ENCODE assay signal across 8 cellular contexts in genomic region chr22:37196539-37197450, GRCh38.
DNase-seq lines count a peak whose midpoint lies in the region; ATAC-seq, FAIRE-seq and TF ChIP-seq lines count a peak whose summit lies in the region.

No MANE protein-coding gene starts in this region.

- H3K36me3 ChIP-seq in Loucy (ENCODE audit: insufficient read depth, low read length) = no peaks in the 10 kb centered on the region
- no peaks in the 10 kb centered on the region for H3K36me3 ChIP-seq in muscle layer of duodenum (ENCODE audit: control insufficient read depth in 1 of 2, insufficient read depth in 2 of 2, low read length in 2 of 2)

- H4K20me1 ChIP-seq in Loucy (ENCODE audit: insufficient read depth, low read length, poor library complexity, severe bottlenecking) = no peaks in the 10 kb centered on the region

- H3K27ac ChIP-seq in muscle layer of duodenum (ENCODE audit: low read length) = peak overlapping the region; percentile 47

- peaks cover 8% of the 10 kb centered on the region; the same call in 1 of the 2 replicates for H3K79me2 ChIP-seq in Loucy (ENCODE audit: insufficient read depth, low read length)

- no peaks in the 10 kb centered on the region for H3K9me2 ChIP-seq in Loucy (replicated peaks; ENCODE audit: low read depth, low read length)

- H3K4me2 ChIP-seq in Loucy (ENCODE audit: low read depth, low read length, poor library complexity, severe bottlenecking) = peak overlapping the region; percentile 70

- ATAC-seq in GM19467 (IDR thresholded peaks at IDR 0.05; ENCODE audit: unreplicated experiment) (no peak), GM18502 (IDR thresholded peaks at IDR 0.05; ENCODE audit: poor library complexity, unreplicated experiment) (no peak)

- H3K4me3 ChIP-seq in Loucy (ENCODE audit: low read length, poor library complexity, severe bottlenecking) (no peak overlapping the region), muscle layer of duodenum (ENCODE audit: low read depth in 1 of 2, low read length in 2 of 2) (peak overlapping the region in 1 of 2 donors; percentile 17)

- TF ChIP-seq CTCF in Loucy (conservative IDR thresholded peaks at IDR 0.05; ENCODE audit: low read length) = 0 out of 2 replicates have a peak, but pooled peaks have one; percentile 8

- H3K4me1 ChIP-seq in Loucy (ENCODE audit: insufficient read depth, low read length, poor library complexity, severe bottlenecking) (peaks cover 19% of the 10 kb centered on the region), muscle layer of duodenum (ENCODE audit: control insufficient read depth in 1 of 2, insufficient read depth in 2 of 2, low read length in 2 of 2) (peaks cover 28 to 31% of the 10 kb centered on the region in 2 donors)

- H3F3A ChIP-seq in Loucy (ENCODE audit: low read depth) = no peaks in the 10 kb centered on the region

- H3K9me3 ChIP-seq in Loucy (ENCODE audit: insufficient read depth, low read depth, low read length) = peaks cover 3% of the 10 kb centered on the region; the same call in 1 of the 2 replicates
- H3K9me3 ChIP-seq in muscle layer of duodenum (ENCODE audit: control insufficient read depth in 1 of 2, low read length in 2 of 2) = no peaks in the 10 kb centered on the region

- FAIRE-seq in endometrium (lab: Jason Lieb, UNC) = peak; percentile 86

- peak; percentile 61 for DNase-seq in Ammon's horn (ENCODE audit: low spot score)
- DNase-seq in NCI-H510A (lab: John Stamatoyannopoulos, UW) = no peak
- no peak for DNase-seq in COR-L47 (lab: John Stamatoyannopoulos, UW)

- no peak overlapping the region for H2AFZ ChIP-seq in Loucy (ENCODE audit: low read length)

- no peak overlapping the region for H3K9ac ChIP-seq in Loucy (ENCODE audit: low read depth, low read length, poor library complexity, severe bottlenecking)

- H3K27me3 ChIP-seq in Loucy (ENCODE audit: insufficient read depth, low read length, poor library complexity, severe bottlenecking) (no peaks in the 10 kb centered on the region), muscle layer of duodenum (ENCODE audit: low read depth, low read length) (no peaks in the 10 kb centered on the region)
